Comparison of ENCODE assay signal across 13 cellular contexts in genomic region chr3:99542771-99543518, GRCh38.
DNase-seq lines count a peak whose midpoint lies in the region; ATAC-seq and TF ChIP-seq lines count a peak whose summit lies in the region.
"Had no signal": no experiment of that assay in that cellular context is flagged by ENCODE, and none has a peak within 500 bp of the region (broad histone marks: within the 10 kb centered on the region; RNA-seq: fewer than 3 reads in every experiment).

No MANE protein-coding gene starts in this region.

- H3K27me3 Mint-ChIP-seq in CD4-positive, alpha-beta memory T cell = no peaks in the 10 kb centered on the region
- H3K27me3 Mint-ChIP-seq in activated naive CD4-positive, alpha-beta T cell treated with anti-CD3 and anti-CD28 coated beads, Interleukin-2, amount 10 ng/mL, durations not matched to agents 7 days and 5 days = no peaks in the 10 kb centered on the region

- intact Hi-C loops in CD4-positive, alpha-beta memory T cell (cut with micrococcal nuclease) = no loop called here
- intact Hi-C loops in mammary epithelial cell (cut with micrococcal nuclease) = loop anchor here (5.0 kb wide), 1 partner anchor 144 kb away; no protein-coding TSS in a partner anchor
- intact Hi-C loops in sciatic nerve (cut with DNase I) = no loop called here

- H3K9me3 Mint-ChIP-seq in CD4-positive, alpha-beta memory T cell = no peaks in the 10 kb centered on the region
- H3K9me3 Mint-ChIP-seq in activated naive CD4-positive, alpha-beta T cell treated with anti-CD3 and anti-CD28 coated beads, Interleukin-2, amount 10 ng/mL, durations not matched to agents 7 days and 5 days = no peaks in the 10 kb centered on the region

- peak overlapping the region in 3 of 7 donors; percentile 23 to 56 (median 42) for H3K27ac Mint-ChIP-seq in CD4-positive, alpha-beta memory T cell
- H3K27ac Mint-ChIP-seq in activated naive CD4-positive, alpha-beta T cell treated with anti-CD3 and anti-CD28 coated beads, Interleukin-2, amount 10 ng/mL, durations not matched to agents 7 days and 5 days = no peak overlapping the region

- no peaks in the 10 kb centered on the region for H4K20me1 ChIP-seq in mammary epithelial cell (ENCODE audit: insufficient read depth, low read length)

- ATAC-seq in GM21367 (IDR thresholded peaks at IDR 0.05; ENCODE audit: unreplicated experiment) (peak; percentile 61), sciatic nerve (no peak)
- ATAC-seq: SK-N-SH treated with all-trans-retinoic acid at 6 μM for 48 hours had no signal

- POLR2A ChIA-PET in CD4-positive, alpha-beta memory T cell (lab: Charles Lee; ENCODE audit: partially characterized antibody) = no interaction called here

- no peaks in the 10 kb centered on the region for H3K27me3 ChIP-seq in CD4-positive, alpha-beta memory T cell (ENCODE audit: insufficient read depth, low read length)
- H3K27me3 ChIP-seq in mammary epithelial cell (ENCODE audit: insufficient read depth, low read length) = no peaks in the 10 kb centered on the region
- H3K27me3 ChIP-seq: spleen had no signal

- no peak overlapping the region for H3K4me3 ChIP-seq in CD4-positive, alpha-beta memory T cell (ENCODE audit: low read length in 2 of 2)
- H3K4me3 ChIP-seq in mammary epithelial cell (replicated peaks in 1 of 3; ENCODE audit: insufficient read depth in 1 of 3, low read depth in 2 of 3, low read length in 3 of 3) = no peak overlapping the region
- H3K4me3 ChIP-seq: spleen had no signal

- H2AFZ ChIP-seq in mammary epithelial cell (ENCODE audit: low read depth, low read length) = peak overlapping the region; percentile 43

- WGBS in mammary epithelial cell (ENCODE audit: low coverage, missing lambda C conversion rate) = 62% methylated on average over 4 of the region's 4 CpGs

- no peaks in the 10 kb centered on the region for H3K9me3 ChIP-seq in CD4-positive, alpha-beta memory T cell (ENCODE audit: control insufficient read depth in 1 of 2, low read length in 2 of 2)
- H3K9me3 ChIP-seq in mammary epithelial cell (replicated peaks; ENCODE audit: insufficient read depth, low read length) = no peaks in the 10 kb centered on the region
- H3K9me3 ChIP-seq: spleen had no signal

- CTCF ChIA-PET in CD4-positive, alpha-beta memory T cell (lab: Charles Lee; ENCODE audit: partially characterized antibody) = no interaction called here
- CTCF ChIA-PET in mammary epithelial cell (lab: Charles Lee; ENCODE audit: low non-redundant PET) = no interaction called here
- CTCF ChIA-PET in activated naive CD4-positive, alpha-beta T cell treated with anti-CD3 and anti-CD28 coated beads, Interleukin-2, amount 10 ng/mL, durations not matched to agents 7 days and 5 days (lab: Charles Lee) = no interaction called here

- no peaks in the 10 kb centered on the region for H3K36me3 Mint-ChIP-seq in CD4-positive, alpha-beta memory T cell
- no peaks in the 10 kb centered on the region for H3K36me3 Mint-ChIP-seq in activated naive CD4-positive, alpha-beta T cell treated with anti-CD3 and anti-CD28 coated beads, Interleukin-2, amount 10 ng/mL, durations not matched to agents 7 days and 5 days

- in situ Hi-C loops in mammary epithelial cell (cut with MboI; ENCODE audit: low sequenced_read_pairs in 2 of 2) = no loop called here

- H3K9ac ChIP-seq in mammary epithelial cell (ENCODE audit: insufficient read depth, low read length) = no peak overlapping the region

- no peaks in the 10 kb centered on the region for H3K4me1 ChIP-seq in CD4-positive, alpha-beta memory T cell (ENCODE audit: insufficient read depth, low read length)
- peaks cover 33% of the 10 kb centered on the region for H3K4me1 ChIP-seq in mammary epithelial cell (ENCODE audit: insufficient read depth, low read length)

- peak overlapping the region in 6 of 8 donors; percentile 6 to 70 (median 28) for H3K4me3 Mint-ChIP-seq in CD4-positive, alpha-beta memory T cell
- no peak overlapping the region for H3K4me3 Mint-ChIP-seq in activated naive CD4-positive, alpha-beta T cell treated with anti-CD3 and anti-CD28 coated beads, Interleukin-2, amount 10 ng/mL, durations not matched to agents 7 days and 5 days

- no peak for TF ChIP-seq CTCF in mammary epithelial cell (conservative IDR thresholded peaks at IDR 0.05 in 1 of 2, IDR thresholded peaks at IDR 0.05 in 1 of 2; ENCODE audit: extremely low read depth in 1 of 2, insufficient read depth in 1 of 2, low read depth in 1 of 2, low read length in 2 of 2)

- no peaks in the 10 kb centered on the region for H3K36me3 ChIP-seq in CD4-positive, alpha-beta memory T cell (ENCODE audit: insufficient read depth, low read length)
- no peaks in the 10 kb centered on the region for H3K36me3 ChIP-seq in mammary epithelial cell (ENCODE audit: insufficient read depth, low read length)
- H3K36me3 ChIP-seq: spleen had no signal

- H3K4me2 ChIP-seq in mammary epithelial cell (ENCODE audit: insufficient read depth, low read depth, low read length) = peak overlapping the region; percentile 61

- dilution Hi-C loops in mammary epithelial cell (cut with HindIII; ENCODE audit: low sequenced_read_pairs) = no loop called here

- no peak overlapping the region for H3K27ac ChIP-seq in CD4-positive, alpha-beta memory T cell (ENCODE audit: low read depth, low read length)
- H3K27ac ChIP-seq in mammary epithelial cell (ENCODE audit: insufficient read depth, low read depth, low read length) = peak overlapping the region; percentile 2
- H3K27ac ChIP-seq: spleen had no signal

- H3K79me2 ChIP-seq in mammary epithelial cell (ENCODE audit: insufficient read depth, low read length) = no peaks in the 10 kb centered on the region

- H3K4me1 Mint-ChIP-seq in CD4-positive, alpha-beta memory T cell = peaks cover 8 to 18% (median 9%) of the 10 kb centered on the region in 4 donors
- H3K4me1 Mint-ChIP-seq in activated naive CD4-positive, alpha-beta T cell treated with anti-CD3 and anti-CD28 coated beads, Interleukin-2, amount 10 ng/mL, durations not matched to agents 7 days and 5 days = peaks cover 15% of the 10 kb centered on the region

- DNase-seq in CD4-positive, alpha-beta memory T cell = no peak
- DNase-seq in HT-29 (ENCODE audit: low spot score) (peak; percentile 26), mammary epithelial cell (peak; percentile 79), DMS153 treated with DMSO at 0.1 percent for 48 hours (lab: John Stamatoyannopoulos, UW; ENCODE audit: unreplicated experiment) (no peak), sciatic nerve (ENCODE audit: low spot score) (no peak), ecto neural progenitor cell (ENCODE audit: low spot score) (no peak)
- DNase-seq in activated naive CD4-positive, alpha-beta T cell treated with anti-CD3 and anti-CD28 coated beads, Interleukin-2, amount 10 ng/mL, durations not matched to agents 7 days and 5 days = no peak
- DNase-seq: activated CD4-positive, alpha-beta T cell treated with anti-CD3 and anti-CD28 coated beads for 4 hours; activated gamma-delta T cell; central memory CD4-positive, alpha-beta T cell; spleen had no signal

- TSS peak; percentile 81 for BruUV-seq in mammary epithelial cell (replicated peaks; lab: Mats Ljungman, UMichigan)

Comparison
In these comparisons a context has a peak if more than half of its experiments do, and no peak if none do; other contexts are left out.
1. DNase-seq: peak in HT-29 (single experiment) and mammary epithelial cell (single experiment); none in CD4-positive, alpha-beta memory T cell (0 of 5), activated naive CD4-positive, alpha-beta T cell treated with anti-CD3 and anti-CD28 coated beads, Interleukin-2, amount 10 ng/mL, durations not matched to agents 7 days and 5 days (single experiment), DMS153 treated with DMSO at 0.1 percent for 48 hours (single experiment), sciatic nerve (single experiment) and ecto neural progenitor cell (single experiment).